9 cellular contexts compared by ENCODE assay signal in genomic region chr3:117553461-117553860, GRCh38.
DNase-seq lines count a peak whose midpoint lies in the region; ATAC-seq and TF ChIP-seq lines count a peak whose summit lies in the region.
"Had no signal": no experiment of that assay in that cellular context is flagged by ENCODE, and none has a peak within 500 bp of the region (broad histone marks: within the 10 kb centered on the region; RNA-seq: fewer than 3 reads in every experiment).

No MANE protein-coding gene starts in this region.

- CTCF ChIA-PET in activated CD4-positive, alpha-beta memory T cell treated with anti-CD3 and anti-CD28 coated beads, Interleukin-2, amount 10 ng/mL, durations not matched to agents 7 days and 5 days (lab: Charles Lee): no interaction called here

- no peaks in the 10 kb centered on the region for H3K4me1 ChIP-seq in stomach

- H3K9me3 Mint-ChIP-seq in activated CD4-positive, alpha-beta memory T cell treated with anti-CD3 and anti-CD28 coated beads, Interleukin-2, amount 10 ng/mL, durations not matched to agents 7 days and 5 days: peaks cover 6% of the 10 kb centered on the region

- no peak overlapping the region for H3K27ac Mint-ChIP-seq in activated CD4-positive, alpha-beta memory T cell treated with anti-CD3 and anti-CD28 coated beads, Interleukin-2, amount 10 ng/mL, durations not matched to agents 7 days and 5 days

- H3K4me3 ChIP-seq in retinal pigment epithelial cell (ENCODE audit: low read length): no peak overlapping the region
- H3K4me3 ChIP-seq in stomach: no peak overlapping the region
- no peak overlapping the region for H3K4me3 ChIP-seq in WERI-Rb-1 (ENCODE audit: low read depth, low read length)
- H3K4me3 ChIP-seq: SK-N-MC had no signal

- ATAC-seq in GM19324 (IDR thresholded peaks at IDR 0.05; ENCODE audit: low FRiP score, unreplicated experiment) (peak; percentile 94), HG02970 (IDR thresholded peaks at IDR 0.05; ENCODE audit: low FRiP score, unreplicated experiment) (peak; percentile 84)

- no peaks in the 10 kb centered on the region for H3K4me1 Mint-ChIP-seq in activated CD4-positive, alpha-beta memory T cell treated with anti-CD3 and anti-CD28 coated beads, Interleukin-2, amount 10 ng/mL, durations not matched to agents 7 days and 5 days

- no peaks in the 10 kb centered on the region for H3K36me3 ChIP-seq in stomach
- H3K36me3 ChIP-seq in WERI-Rb-1: no peaks in the 10 kb centered on the region

- intact Hi-C loops in stomach (cut with DNase I; ENCODE audit: low total_unique reads): no loop called here

- DNase-seq in OCI-M1 (lab: John Stamatoyannopoulos, UW) (peak; percentile 50), retinal pigment epithelial cell (ENCODE audit: low read depth) (peak; percentile 47), HuH-7 (ENCODE audit: low spot score) (no peak), stomach (no peak), WERI-Rb-1 (no peak)
- no peak for DNase-seq in activated CD4-positive, alpha-beta memory T cell treated with anti-CD3 and anti-CD28 coated beads, Interleukin-2, amount 10 ng/mL, durations not matched to agents 7 days and 5 days

- WGBS in stomach, 5 donors: 57 to 76% (median 72%) methylated on average over 2 of the region's 2 CpGs

- TF ChIP-seq CTCF in retinal pigment epithelial cell (conservative IDR thresholded peaks at IDR 0.05; ENCODE audit: low read depth, low read length): no peak
- TF ChIP-seq CTCF in stomach (IDR thresholded peaks at IDR 0.05): no peak
- TF ChIP-seq CTCF in WERI-Rb-1 (IDR thresholded peaks at IDR 0.05; ENCODE audit: low read depth, low read length): no peak

- H3K4me3 Mint-ChIP-seq in activated CD4-positive, alpha-beta memory T cell treated with anti-CD3 and anti-CD28 coated beads, Interleukin-2, amount 10 ng/mL, durations not matched to agents 7 days and 5 days: no peak overlapping the region

- H3K27ac ChIP-seq in stomach: no peak overlapping the region
- H3K27ac ChIP-seq in WERI-Rb-1: no peak overlapping the region
- H3K27ac ChIP-seq: SK-N-MC had no signal

- H3K9me3 ChIP-seq in stomach (no peaks in the 10 kb centered on the region), WERI-Rb-1 (ENCODE audit: severe bottlenecking) (no peaks in the 10 kb centered on the region)

- TF ChIP-seq POLR2A in stomach (IDR thresholded peaks at IDR 0.05): no peak

- H3K27me3 ChIP-seq in stomach (no peaks in the 10 kb centered on the region), WERI-Rb-1 (ENCODE audit: insufficient read depth, low read depth, severe bottlenecking) (peaks cover 7% of the 10 kb centered on the region)

- no peaks in the 10 kb centered on the region for H3K36me3 Mint-ChIP-seq in activated CD4-positive, alpha-beta memory T cell treated with anti-CD3 and anti-CD28 coated beads, Interleukin-2, amount 10 ng/mL, durations not matched to agents 7 days and 5 days (ENCODE audit: low read depth)

- H3K27me3 Mint-ChIP-seq in activated CD4-positive, alpha-beta memory T cell treated with anti-CD3 and anti-CD28 coated beads, Interleukin-2, amount 10 ng/mL, durations not matched to agents 7 days and 5 days: no peaks in the 10 kb centered on the region

- no peak for TF ChIP-seq EP300 in stomach (IDR thresholded peaks at IDR 0.05)

- POLR2A ChIA-PET in activated CD4-positive, alpha-beta memory T cell treated with anti-CD3 and anti-CD28 coated beads, Interleukin-2, amount 10 ng/mL, durations not matched to agents 7 days and 5 days (lab: Charles Lee): no interaction called here

Comparison
In these comparisons a context has a peak if more than half of its experiments do, and no peak if none do; other contexts are left out.
1. DNase-seq: peak in OCI-M1 (single experiment) and retinal pigment epithelial cell (single experiment); none in HuH-7 (single experiment), activated CD4-positive, alpha-beta memory T cell treated with anti-CD3 and anti-CD28 coated beads, Interleukin-2, amount 10 ng/mL, durations not matched to agents 7 days and 5 days (single experiment), stomach (single experiment) and WERI-Rb-1 (single experiment).